In the genomic region with DNA sequence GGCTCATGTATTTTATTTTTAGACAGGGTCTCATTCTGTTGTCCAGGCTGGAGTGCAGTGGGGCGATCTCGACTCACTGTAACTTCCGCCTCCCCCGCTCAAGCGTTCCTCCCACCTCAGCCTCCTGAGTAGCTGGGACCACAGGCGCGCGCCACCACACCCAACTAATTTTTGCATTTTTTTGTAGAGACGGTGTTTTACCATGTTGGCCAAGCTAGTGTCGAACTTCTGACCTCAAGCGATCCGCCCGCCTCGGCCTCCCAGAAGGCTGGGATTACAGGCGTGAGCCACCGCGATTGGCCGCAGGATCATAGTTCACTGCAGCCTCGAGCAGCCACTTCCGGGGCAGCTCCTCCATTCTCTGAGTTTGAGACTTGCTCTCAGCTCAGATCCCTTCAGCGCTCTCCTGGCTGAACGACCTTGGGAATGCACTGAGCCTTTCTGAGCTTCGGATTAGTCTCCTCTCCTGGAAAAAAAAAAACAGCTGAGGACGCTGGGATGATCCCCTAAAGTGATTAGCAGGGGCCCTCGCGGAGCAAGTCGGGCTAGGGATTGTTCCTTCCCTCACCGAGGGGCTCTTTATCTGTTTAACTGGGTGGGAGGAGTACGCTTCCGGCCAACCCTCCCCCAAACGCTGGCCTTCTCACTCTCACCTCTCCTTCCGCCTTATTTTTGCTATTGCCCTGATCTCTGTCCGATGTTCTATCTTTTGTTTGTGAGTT, we compare ENCODE assay signal across 1 cellular context.
TF ChIP-seq lines count a peak whose summit lies in the region.

No MANE protein-coding gene starts in this region.

TF ChIP-seq in HepG2, 621 proteins besides CTCF, POLR2A, EP300 and RAD21 (continued from another document and continues in another):
- TF ChIP-seq, protein P1, sequence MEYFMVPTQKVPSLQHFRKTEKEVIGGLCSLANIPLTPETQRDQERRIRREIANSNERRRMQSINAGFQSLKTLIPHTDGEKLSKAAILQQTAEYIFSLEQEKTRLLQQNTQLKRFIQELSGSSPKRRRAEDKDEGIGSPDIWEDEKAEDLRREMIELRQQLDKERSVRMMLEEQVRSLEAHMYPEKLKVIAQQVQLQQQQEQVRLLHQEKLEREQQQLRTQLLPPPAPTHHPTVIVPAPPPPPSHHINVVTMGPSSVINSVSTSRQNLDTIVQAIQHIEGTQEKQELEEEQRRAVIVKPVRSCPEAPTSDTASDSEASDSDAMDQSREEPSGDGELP (IDR thresholded peaks at IDR 0.05; ENCODE audit: borderline replicate concordance, low read depth): no peak
- TF ChIP-seq KAT2B (IDR thresholded peaks at IDR 0.05; ENCODE audit: borderline replicate concordance, low read depth, low read length) (no peak), ZNF614 (CRISPR knock-in tag; IDR thresholded peaks at IDR 0.05; ENCODE audit: borderline replicate concordance) (peak; percentile 51; the same call in 1 of the 2 replicates), NAIF1 (CRISPR knock-in tag; IDR thresholded peaks at IDR 0.05; ENCODE audit: borderline replicate concordance) (0 out of 2 replicates have a peak, but pooled peaks have one; percentile 21), ZNF746 (CRISPR knock-in tag; IDR thresholded peaks at IDR 0.05) (peak; percentile 26; the same call in 1 of the 2 replicates), ATM (IDR thresholded peaks at IDR 0.05; ENCODE audit: borderline replicate concordance) (no peak), ZNF30 (CRISPR knock-in tag; IDR thresholded peaks at IDR 0.05) (no peak), IRF2 (CRISPR knock-in tag; IDR thresholded peaks at IDR 0.05) (peak; percentile 35; the same call in 1 of the 2 replicates), RAD51 (IDR thresholded peaks at IDR 0.05; ENCODE audit: borderline replicate concordance) (no peak), SMARCC2 (IDR thresholded peaks at IDR 0.05) (no peak), GATAD2A (CRISPR knock-in tag; IDR thresholded peaks at IDR 0.05) (peak; percentile 32; the same call in 1 of the 2 replicates), CBFB (CRISPR knock-in tag; IDR thresholded peaks at IDR 0.05) (no peak), ZMYM3 (CRISPR knock-in tag; IDR thresholded peaks at IDR 0.05) (peak; percentile 92), GABPB1 (CRISPR knock-in tag; IDR thresholded peaks at IDR 0.05) (peak; percentile 91), ZFP36L2 (CRISPR knock-in tag; IDR thresholded peaks at IDR 0.05) (no peak), ONECUT2 (CRISPR knock-in tag; IDR thresholded peaks at IDR 0.05) (no peak), ZNF263 (CRISPR knock-in tag; IDR thresholded peaks at IDR 0.05) (peak; percentile 65; the same call in 1 of the 2 replicates), ZNF782 (CRISPR knock-in tag; IDR thresholded peaks at IDR 0.05; ENCODE audit: borderline replicate concordance) (no peak), ZNF776 (CRISPR knock-in tag; IDR thresholded peaks at IDR 0.05) (no peak), ZNF382 (CRISPR knock-in tag; IDR thresholded peaks at IDR 0.05; ENCODE audit: borderline replicate concordance) (no peak), ZNF546 (CRISPR knock-in tag; conservative IDR thresholded peaks at IDR 0.05) (no peak), SNRNP70 (IDR thresholded peaks at IDR 0.05; ENCODE audit: low read depth, low read length) (no peak), ZNF501 (CRISPR knock-in tag; IDR thresholded peaks at IDR 0.05) (peak; percentile 62; the same call in 1 of the 2 replicates), ZNF556 (CRISPR knock-in tag; IDR thresholded peaks at IDR 0.05; ENCODE audit: borderline replicate concordance) (no peak), ZBTB7A (CRISPR knock-in tag; IDR thresholded peaks at IDR 0.05) (peak; percentile 42; the same call in 1 of the 2 replicates), NR3C1 (CRISPR knock-in tag; IDR thresholded peaks at IDR 0.05) (no peak), ELF1 (CRISPR knock-in tag; IDR thresholded peaks at IDR 0.05) (peak; percentile 86), ZNF350 (CRISPR knock-in tag; IDR thresholded peaks at IDR 0.05; ENCODE audit: borderline replicate concordance, low read depth) (peak; percentile 73; the same call in 1 of the 2 replicates), ZNF138 (CRISPR knock-in tag; IDR thresholded peaks at IDR 0.05; ENCODE audit: low read depth) (no peak), ZNF264 (CRISPR knock-in tag; IDR thresholded peaks at IDR 0.05) (0 out of 2 replicates have a peak, but pooled peaks have one; percentile 12), PHF8 (CRISPR knock-in tag; IDR thresholded peaks at IDR 0.05) (no peak), ZNF530 (CRISPR knock-in tag; IDR thresholded peaks at IDR 0.05; ENCODE audit: low read depth) (no peak), ZSCAN22 (CRISPR knock-in tag; IDR thresholded peaks at IDR 0.05) (no peak), REL (CRISPR knock-in tag; conservative IDR thresholded peaks at IDR 0.05) (no peak), SP4 (CRISPR knock-in tag; IDR thresholded peaks at IDR 0.05) (peak; percentile 53; the same call in 1 of the 2 replicates), SNAI1 (CRISPR knock-in tag; IDR thresholded peaks at IDR 0.05; ENCODE audit: borderline replicate concordance) (no peak), POLR2AphosphoS2 (IDR thresholded peaks at IDR 0.05; ENCODE audit: low read depth, low read length) (no peak), HMG20B (CRISPR knock-in tag; conservative IDR thresholded peaks at IDR 0.05) (no peak)
- TF ChIP-seq, protein P2, sequence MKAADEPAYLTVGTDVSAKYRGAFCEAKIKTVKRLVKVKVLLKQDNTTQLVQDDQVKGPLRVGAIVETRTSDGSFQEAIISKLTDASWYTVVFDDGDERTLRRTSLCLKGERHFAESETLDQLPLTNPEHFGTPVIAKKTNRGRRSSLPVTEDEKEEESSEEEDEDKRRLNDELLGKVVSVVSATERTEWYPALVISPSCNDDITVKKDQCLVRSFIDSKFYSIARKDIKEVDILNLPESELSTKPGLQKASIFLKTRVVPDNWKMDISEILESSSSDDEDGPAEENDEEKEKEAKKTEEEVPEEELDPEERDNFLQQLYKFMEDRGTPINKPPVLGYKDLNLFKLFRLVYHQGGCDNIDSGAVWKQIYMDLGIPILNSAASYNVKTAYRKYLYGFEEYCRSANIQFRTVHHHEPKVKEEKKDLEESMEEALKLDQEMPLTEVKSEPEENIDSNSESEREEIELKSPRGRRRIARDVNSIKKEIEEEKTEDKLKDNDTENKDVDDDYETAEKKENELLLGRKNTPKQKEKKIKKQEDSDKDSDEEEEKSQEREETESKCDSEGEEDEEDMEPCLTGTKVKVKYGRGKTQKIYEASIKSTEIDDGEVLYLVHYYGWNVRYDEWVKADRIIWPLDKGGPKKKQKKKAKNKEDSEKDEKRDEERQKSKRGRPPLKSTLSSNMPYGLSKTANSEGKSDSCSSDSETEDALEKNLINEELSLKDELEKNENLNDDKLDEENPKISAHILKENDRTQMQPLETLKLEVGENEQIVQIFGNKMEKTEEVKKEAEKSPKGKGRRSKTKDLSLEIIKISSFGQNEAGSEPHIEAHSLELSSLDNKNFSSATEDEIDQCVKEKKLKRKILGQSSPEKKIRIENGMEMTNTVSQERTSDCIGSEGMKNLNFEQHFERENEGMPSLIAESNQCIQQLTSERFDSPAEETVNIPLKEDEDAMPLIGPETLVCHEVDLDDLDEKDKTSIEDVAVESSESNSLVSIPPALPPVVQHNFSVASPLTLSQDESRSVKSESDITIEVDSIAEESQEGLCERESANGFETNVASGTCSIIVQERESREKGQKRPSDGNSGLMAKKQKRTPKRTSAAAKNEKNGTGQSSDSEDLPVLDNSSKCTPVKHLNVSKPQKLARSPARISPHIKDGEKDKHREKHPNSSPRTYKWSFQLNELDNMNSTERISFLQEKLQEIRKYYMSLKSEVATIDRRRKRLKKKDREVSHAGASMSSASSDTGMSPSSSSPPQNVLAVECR (CRISPR knock-in tag; IDR thresholded peaks at IDR 0.05; ENCODE audit: borderline replicate concordance): no peak
- TF ChIP-seq, protein P3, sequence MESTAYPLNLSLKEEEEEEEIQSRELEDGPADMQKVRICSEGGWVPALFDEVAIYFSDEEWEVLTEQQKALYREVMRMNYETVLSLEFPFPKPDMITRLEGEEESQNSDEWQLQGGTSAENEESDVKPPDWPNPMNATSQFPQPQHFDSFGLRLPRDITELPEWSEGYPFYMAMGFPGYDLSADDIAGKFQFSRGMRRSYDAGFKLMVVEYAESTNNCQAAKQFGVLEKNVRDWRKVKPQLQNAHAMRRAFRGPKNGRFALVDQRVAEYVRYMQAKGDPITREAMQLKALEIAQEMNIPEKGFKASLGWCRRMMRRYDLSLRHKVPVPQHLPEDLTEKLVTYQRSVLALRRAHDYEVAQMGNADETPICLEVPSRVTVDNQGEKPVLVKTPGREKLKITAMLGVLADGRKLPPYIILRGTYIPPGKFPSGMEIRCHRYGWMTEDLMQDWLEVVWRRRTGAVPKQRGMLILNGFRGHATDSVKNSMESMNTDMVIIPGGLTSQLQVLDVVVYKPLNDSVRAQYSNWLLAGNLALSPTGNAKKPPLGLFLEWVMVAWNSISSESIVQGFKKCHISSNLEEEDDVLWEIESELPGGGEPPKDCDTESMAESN (CRISPR knock-in tag; conservative IDR thresholded peaks at IDR 0.05): no peak
- TF ChIP-seq, protein P4, sequence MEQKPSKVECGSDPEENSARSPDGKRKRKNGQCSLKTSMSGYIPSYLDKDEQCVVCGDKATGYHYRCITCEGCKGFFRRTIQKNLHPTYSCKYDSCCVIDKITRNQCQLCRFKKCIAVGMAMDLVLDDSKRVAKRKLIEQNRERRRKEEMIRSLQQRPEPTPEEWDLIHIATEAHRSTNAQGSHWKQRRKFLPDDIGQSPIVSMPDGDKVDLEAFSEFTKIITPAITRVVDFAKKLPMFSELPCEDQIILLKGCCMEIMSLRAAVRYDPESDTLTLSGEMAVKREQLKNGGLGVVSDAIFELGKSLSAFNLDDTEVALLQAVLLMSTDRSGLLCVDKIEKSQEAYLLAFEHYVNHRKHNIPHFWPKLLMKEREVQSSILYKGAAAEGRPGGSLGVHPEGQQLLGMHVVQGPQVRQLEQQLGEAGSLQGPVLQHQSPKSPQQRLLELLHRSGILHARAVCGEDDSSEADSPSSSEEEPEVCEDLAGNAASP (CRISPR knock-in tag; IDR thresholded peaks at IDR 0.05; ENCODE audit: borderline replicate concordance): no peak
- TF ChIP-seq, protein P5, sequence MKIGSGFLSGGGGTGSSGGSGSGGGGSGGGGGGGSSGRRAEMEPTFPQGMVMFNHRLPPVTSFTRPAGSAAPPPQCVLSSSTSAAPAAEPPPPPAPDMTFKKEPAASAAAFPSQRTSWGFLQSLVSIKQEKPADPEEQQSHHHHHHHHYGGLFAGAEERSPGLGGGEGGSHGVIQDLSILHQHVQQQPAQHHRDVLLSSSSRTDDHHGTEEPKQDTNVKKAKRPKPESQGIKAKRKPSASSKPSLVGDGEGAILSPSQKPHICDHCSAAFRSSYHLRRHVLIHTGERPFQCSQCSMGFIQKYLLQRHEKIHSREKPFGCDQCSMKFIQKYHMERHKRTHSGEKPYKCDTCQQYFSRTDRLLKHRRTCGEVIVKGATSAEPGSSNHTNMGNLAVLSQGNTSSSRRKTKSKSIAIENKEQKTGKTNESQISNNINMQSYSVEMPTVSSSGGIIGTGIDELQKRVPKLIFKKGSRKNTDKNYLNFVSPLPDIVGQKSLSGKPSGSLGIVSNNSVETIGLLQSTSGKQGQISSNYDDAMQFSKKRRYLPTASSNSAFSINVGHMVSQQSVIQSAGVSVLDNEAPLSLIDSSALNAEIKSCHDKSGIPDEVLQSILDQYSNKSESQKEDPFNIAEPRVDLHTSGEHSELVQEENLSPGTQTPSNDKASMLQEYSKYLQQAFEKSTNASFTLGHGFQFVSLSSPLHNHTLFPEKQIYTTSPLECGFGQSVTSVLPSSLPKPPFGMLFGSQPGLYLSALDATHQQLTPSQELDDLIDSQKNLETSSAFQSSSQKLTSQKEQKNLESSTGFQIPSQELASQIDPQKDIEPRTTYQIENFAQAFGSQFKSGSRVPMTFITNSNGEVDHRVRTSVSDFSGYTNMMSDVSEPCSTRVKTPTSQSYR (CRISPR knock-in tag; IDR thresholded peaks at IDR 0.05; ENCODE audit: borderline replicate concordance): no peak; the same call in 1 of the 2 replicates
- TF ChIP-seq, protein P6, sequence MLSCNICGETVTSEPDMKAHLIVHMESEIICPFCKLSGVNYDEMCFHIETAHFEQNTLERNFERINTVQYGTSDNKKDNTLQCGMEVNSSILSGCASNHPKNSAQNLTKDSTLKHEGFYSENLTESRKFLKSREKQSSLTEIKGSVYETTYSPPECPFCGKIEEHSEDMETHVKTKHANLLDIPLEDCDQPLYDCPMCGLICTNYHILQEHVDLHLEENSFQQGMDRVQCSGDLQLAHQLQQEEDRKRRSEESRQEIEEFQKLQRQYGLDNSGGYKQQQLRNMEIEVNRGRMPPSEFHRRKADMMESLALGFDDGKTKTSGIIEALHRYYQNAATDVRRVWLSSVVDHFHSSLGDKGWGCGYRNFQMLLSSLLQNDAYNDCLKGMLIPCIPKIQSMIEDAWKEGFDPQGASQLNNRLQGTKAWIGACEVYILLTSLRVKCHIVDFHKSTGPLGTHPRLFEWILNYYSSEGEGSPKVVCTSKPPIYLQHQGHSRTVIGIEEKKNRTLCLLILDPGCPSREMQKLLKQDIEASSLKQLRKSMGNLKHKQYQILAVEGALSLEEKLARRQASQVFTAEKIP (CRISPR knock-in tag; IDR thresholded peaks at IDR 0.05; ENCODE audit: borderline replicate concordance): no peak
- TF ChIP-seq, protein P7, sequence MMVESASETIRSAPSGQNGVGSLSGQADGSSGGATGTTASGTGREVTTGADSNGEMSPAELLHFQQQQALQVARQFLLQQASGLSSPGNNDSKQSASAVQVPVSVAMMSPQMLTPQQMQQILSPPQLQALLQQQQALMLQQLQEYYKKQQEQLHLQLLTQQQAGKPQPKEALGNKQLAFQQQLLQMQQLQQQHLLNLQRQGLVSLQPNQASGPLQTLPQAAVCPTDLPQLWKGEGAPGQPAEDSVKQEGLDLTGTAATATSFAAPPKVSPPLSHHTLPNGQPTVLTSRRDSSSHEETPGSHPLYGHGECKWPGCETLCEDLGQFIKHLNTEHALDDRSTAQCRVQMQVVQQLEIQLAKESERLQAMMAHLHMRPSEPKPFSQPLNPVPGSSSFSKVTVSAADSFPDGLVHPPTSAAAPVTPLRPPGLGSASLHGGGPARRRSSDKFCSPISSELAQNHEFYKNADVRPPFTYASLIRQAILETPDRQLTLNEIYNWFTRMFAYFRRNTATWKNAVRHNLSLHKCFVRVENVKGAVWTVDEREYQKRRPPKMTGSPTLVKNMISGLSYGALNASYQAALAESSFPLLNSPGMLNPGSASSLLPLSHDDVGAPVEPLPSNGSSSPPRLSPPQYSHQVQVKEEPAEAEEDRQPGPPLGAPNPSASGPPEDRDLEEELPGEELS (CRISPR knock-in tag; IDR thresholded peaks at IDR 0.05): 0 out of 2 replicates have a peak, but pooled peaks have one; percentile 15
- TF ChIP-seq, protein P8, sequence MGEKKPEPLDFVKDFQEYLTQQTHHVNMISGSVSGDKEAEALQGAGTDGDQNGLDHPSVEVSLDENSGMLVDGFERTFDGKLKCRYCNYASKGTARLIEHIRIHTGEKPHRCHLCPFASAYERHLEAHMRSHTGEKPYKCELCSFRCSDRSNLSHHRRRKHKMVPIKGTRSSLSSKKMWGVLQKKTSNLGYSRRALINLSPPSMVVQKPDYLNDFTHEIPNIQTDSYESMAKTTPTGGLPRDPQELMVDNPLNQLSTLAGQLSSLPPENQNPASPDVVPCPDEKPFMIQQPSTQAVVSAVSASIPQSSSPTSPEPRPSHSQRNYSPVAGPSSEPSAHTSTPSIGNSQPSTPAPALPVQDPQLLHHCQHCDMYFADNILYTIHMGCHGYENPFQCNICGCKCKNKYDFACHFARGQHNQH (CRISPR knock-in tag; IDR thresholded peaks at IDR 0.05): no peak
